Comparison of ENCODE assay signal across 1 cellular context in genomic region chr2:119407430-119408220, GRCh38.
A peak's percentile ranks its signal among the peaks of the same experiment; 100 is the strongest.
TF ChIP-seq lines count a peak whose summit lies in the region.

No MANE protein-coding gene starts in this region.

TF ChIP-seq in HepG2, 621 proteins besides CTCF, POLR2A, EP300 and RAD21 (continued from another document):
- no peak for TF ChIP-seq CEBPZ (IDR thresholded peaks at IDR 0.05; ENCODE audit: low read length)
- TF ChIP-seq ATAD3A (CRISPR knock-in tag; IDR thresholded peaks at IDR 0.05): no peak
- 0 out of 2 replicates have a peak, but pooled peaks have one; percentile 23 for TF ChIP-seq KDM2A (CRISPR knock-in tag; IDR thresholded peaks at IDR 0.05; ENCODE audit: borderline replicate concordance, low read depth)
- 0 out of 2 replicates have a peak, but pooled peaks have one; percentile 6 for TF ChIP-seq ELF1 (CRISPR knock-in tag; IDR thresholded peaks at IDR 0.05)
- 0 out of 2 replicates have a peak, but pooled peaks have one; percentile 52 for TF ChIP-seq ZNF547 (CRISPR knock-in tag; IDR thresholded peaks at IDR 0.05)
- TF ChIP-seq ZC3H13 (CRISPR knock-in tag; IDR thresholded peaks at IDR 0.05): 0 out of 2 replicates have a peak, but pooled peaks have one; percentile 32
- 0 out of 2 replicates have a peak, but pooled peaks have one; percentile 50 for TF ChIP-seq CCDC6 (CRISPR knock-in tag; IDR thresholded peaks at IDR 0.05)
- TF ChIP-seq GTF2F1 (IDR thresholded peaks at IDR 0.05; ENCODE audit: low read length): no peak
- no peak for TF ChIP-seq ZNF33A (CRISPR knock-in tag; IDR thresholded peaks at IDR 0.05; ENCODE audit: borderline replicate concordance)
- TF ChIP-seq CHCHD3 (CRISPR knock-in tag; IDR thresholded peaks at IDR 0.05): no peak
- no peak for TF ChIP-seq KLF11 (CRISPR knock-in tag; IDR thresholded peaks at IDR 0.05)
- no peak for TF ChIP-seq PRPF4 (IDR thresholded peaks at IDR 0.05; ENCODE audit: low read depth, low read length, poor library complexity, severe bottlenecking)
- 0 out of 2 replicates have a peak, but pooled peaks have one; percentile 44 for TF ChIP-seq MYPOP (CRISPR knock-in tag; IDR thresholded peaks at IDR 0.05)
- no peak for TF ChIP-seq MTA3 (CRISPR knock-in tag; IDR thresholded peaks at IDR 0.05)
- TF ChIP-seq ZNF83 (CRISPR knock-in tag; IDR thresholded peaks at IDR 0.05; ENCODE audit: borderline replicate concordance): no peak
- TF ChIP-seq TFE3 (CRISPR knock-in tag; IDR thresholded peaks at IDR 0.05): 0 out of 2 replicates have a peak, but pooled peaks have one; percentile 11
- TF ChIP-seq WIZ (CRISPR knock-in tag; IDR thresholded peaks at IDR 0.05): no peak
- no peak for TF ChIP-seq CEBPB (IDR thresholded peaks at IDR 0.05; ENCODE audit: borderline replicate concordance, low read depth, low read length)
- TF ChIP-seq TCF7 (IDR thresholded peaks at IDR 0.05; ENCODE audit: low read depth): no peak
- no peak for TF ChIP-seq AFF4 (CRISPR knock-in tag; IDR thresholded peaks at IDR 0.05)
- peak; percentile 50; the same call in 1 of the 2 replicates for TF ChIP-seq ZNF337 (CRISPR knock-in tag; IDR thresholded peaks at IDR 0.05; ENCODE audit: borderline replicate concordance, low read depth)
- TF ChIP-seq NCOA1 (CRISPR knock-in tag; IDR thresholded peaks at IDR 0.05): no peak
- no peak for TF ChIP-seq ZBTB39 (CRISPR knock-in tag; IDR thresholded peaks at IDR 0.05)
- TF ChIP-seq FOXA1 (IDR thresholded peaks at IDR 0.05): no peak
- TF ChIP-seq FOXA1 (CRISPR knock-in tag; IDR thresholded peaks at IDR 0.05): no peak
- TF ChIP-seq ZNF800 (CRISPR knock-in tag; IDR thresholded peaks at IDR 0.05): no peak
- no peak for TF ChIP-seq ZNF543 (CRISPR knock-in tag; IDR thresholded peaks at IDR 0.05)
- TF ChIP-seq MEIS1 (CRISPR knock-in tag; IDR thresholded peaks at IDR 0.05; ENCODE audit: borderline replicate concordance): peak; percentile 35; the same call in 1 of the 2 replicates
- no peak for TF ChIP-seq HDAC1 (CRISPR knock-in tag; IDR thresholded peaks at IDR 0.05)
- peak in 1 of 2 experiments; percentile 44; a peak in 1 of 4 replicates for TF ChIP-seq KLF16 (CRISPR knock-in tag; IDR thresholded peaks at IDR 0.05)
- TF ChIP-seq ZNF503 (CRISPR knock-in tag; IDR thresholded peaks at IDR 0.05): no peak
